Comparison of ENCODE assay signal across 22 cellular contexts in the genomic region with DNA sequence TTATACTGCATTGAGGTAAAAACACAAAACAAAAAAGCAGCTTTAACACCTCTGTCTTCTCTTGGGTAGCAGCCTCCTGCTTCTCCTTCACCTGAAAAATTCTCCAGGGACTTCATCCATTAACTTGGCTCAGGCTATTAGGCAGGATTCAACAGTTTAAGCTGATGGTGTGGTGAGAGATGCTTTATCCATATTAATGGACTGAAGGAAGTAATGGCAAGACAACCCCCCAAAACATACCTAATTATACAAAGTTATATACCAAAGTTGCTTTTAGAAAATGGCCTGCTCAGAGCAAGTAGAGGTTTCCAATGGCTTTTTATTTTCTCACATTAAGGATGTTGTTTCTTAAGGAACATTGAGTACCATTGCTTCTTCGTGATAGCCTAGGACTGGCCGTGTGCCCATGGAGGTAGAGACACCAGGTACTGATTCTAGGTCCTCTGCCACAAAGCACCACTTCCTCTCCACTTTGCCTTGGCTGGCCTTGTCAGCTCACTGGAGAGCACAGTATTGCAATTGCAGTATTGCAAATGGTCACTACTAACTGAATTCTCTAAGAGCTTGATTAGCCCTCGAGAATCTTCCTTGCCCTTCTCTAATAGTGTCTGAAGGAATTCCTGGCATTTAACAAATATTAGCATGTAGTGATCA. TPM values are rescaled to one million over a fixed set of nuclear protein-coding genes. Genes with fewer than 3 reads are reported as not detected.
"Had no signal": no experiment of that assay in that cellular context is flagged by ENCODE, and none has a peak within 500 bp of the region (broad histone marks: within the 10 kb centered on the region; RNA-seq: fewer than 3 reads in every experiment).

No MANE protein-coding gene starts in this region.

- H3K27ac Mint-ChIP-seq: activated CD4-positive, alpha-beta memory T cell treated with anti-CD3 and anti-CD28 coated beads, Interleukin-2, amount 10 ng/mL, durations not matched to agents 7 days and 5 days; activated CD8-positive, alpha-beta memory T cell treated with anti-CD3 and anti-CD28 coated beads, Interleukin-2, amount 10 ng/mL, durations not matched to agents 7 days and 5 days; nephron progenitor cell; stimulated activated naive CD8-positive, alpha-beta T cell treated with anti-CD3 and anti-CD28 coated beads, Interleukin-15, amount 100 ng/mL, for 72 hours had no signal

- H3K9me3 ChIP-seq: esophagus squamous epithelium, lower lobe of right lung, suprapubic skin, vagina had no signal

- H3K27me3 ChIP-seq: brain microvascular endothelial cell, suprapubic skin, vagina had no signal

- H3K36me3 ChIP-seq: suprapubic skin, vagina had no signal

- H3K4me1 Mint-ChIP-seq: activated CD4-positive, alpha-beta memory T cell treated with anti-CD3 and anti-CD28 coated beads, Interleukin-2, amount 10 ng/mL, durations not matched to agents 7 days and 5 days; activated CD8-positive, alpha-beta memory T cell treated with anti-CD3 and anti-CD28 coated beads, Interleukin-2, amount 10 ng/mL, durations not matched to agents 7 days and 5 days; stimulated activated naive CD8-positive, alpha-beta T cell treated with anti-CD3 and anti-CD28 coated beads, Interleukin-15, amount 100 ng/mL, for 72 hours had no signal

- H3K9me3 Mint-ChIP-seq: activated CD4-positive, alpha-beta memory T cell treated with anti-CD3 and anti-CD28 coated beads, Interleukin-2, amount 10 ng/mL, durations not matched to agents 7 days and 5 days; nephron progenitor cell; stimulated activated naive CD8-positive, alpha-beta T cell treated with anti-CD3 and anti-CD28 coated beads, Interleukin-15, amount 100 ng/mL, for 72 hours had no signal

- H3K4me3 ChIP-seq: coronary artery, esophagus squamous epithelium, lower lobe of right lung, skin epidermis, suprapubic skin, vagina had no signal

- H3K4me3 Mint-ChIP-seq: activated CD4-positive, alpha-beta memory T cell treated with anti-CD3 and anti-CD28 coated beads, Interleukin-2, amount 10 ng/mL, durations not matched to agents 7 days and 5 days; activated CD8-positive, alpha-beta memory T cell treated with anti-CD3 and anti-CD28 coated beads, Interleukin-2, amount 10 ng/mL, durations not matched to agents 7 days and 5 days; nephron progenitor cell; stimulated activated naive CD8-positive, alpha-beta T cell treated with anti-CD3 and anti-CD28 coated beads, Interleukin-15, amount 100 ng/mL, for 72 hours had no signal

- H3K36me3 Mint-ChIP-seq: activated CD8-positive, alpha-beta memory T cell treated with anti-CD3 and anti-CD28 coated beads, Interleukin-2, amount 10 ng/mL, durations not matched to agents 7 days and 5 days had no signal

- FAIRE-seq: endometrium had no signal

- H3K27ac ChIP-seq: brain microvascular endothelial cell, suprapubic skin, vagina had no signal

- ATAC-seq: activated CD8-positive, alpha-beta memory T cell treated with anti-CD3 and anti-CD28 coated beads, Interleukin-2, amount 10 ng/mL, durations not matched to agents 7 days and 5 days; lower lobe of right lung; stimulated activated naive CD8-positive, alpha-beta T cell treated with anti-CD3 and anti-CD28 coated beads, Interleukin-15, amount 100 ng/mL, for 72 hours had no signal

- DNase-seq: activated CD4-positive, alpha-beta memory T cell treated with anti-CD3 and anti-CD28 coated beads, Interleukin-2, amount 10 ng/mL, durations not matched to agents 7 days and 5 days; activated CD4-positive, alpha-beta T cell treated with anti-CD3 and anti-CD28 coated beads for 48 hours; activated CD4-positive, CD25-positive, alpha-beta regulatory T cell; activated CD8-positive, alpha-beta memory T cell treated with anti-CD3 and anti-CD28 coated beads, Interleukin-2, amount 10 ng/mL, durations not matched to agents 7 days and 5 days; activated naive CD4-positive, alpha-beta T cell; anterior cingulate cortex; brain microvascular endothelial cell; esophagus squamous epithelium; foreskin fibroblast; hippocampal formation; islet precursor cell; lower lobe of right lung; nephron progenitor cell; occipital lobe; stimulated activated naive CD8-positive, alpha-beta T cell treated with anti-CD3 and anti-CD28 coated beads, Interleukin-15, amount 100 ng/mL, for 72 hours; T-helper 1 cell; T-helper 9 cell had no signal

RNA-seq across cellular contexts. Expression of a gene that starts 7.3 kb away (rescaled TPM):
- total RNA-seq: activated CD8-positive, alpha-beta memory T cell treated with anti-CD3 and anti-CD28 coated beads, Interleukin-2, amount 10 ng/mL, durations not matched to agents 7 days and 5 days had no signal
